In the genomic region with DNA sequence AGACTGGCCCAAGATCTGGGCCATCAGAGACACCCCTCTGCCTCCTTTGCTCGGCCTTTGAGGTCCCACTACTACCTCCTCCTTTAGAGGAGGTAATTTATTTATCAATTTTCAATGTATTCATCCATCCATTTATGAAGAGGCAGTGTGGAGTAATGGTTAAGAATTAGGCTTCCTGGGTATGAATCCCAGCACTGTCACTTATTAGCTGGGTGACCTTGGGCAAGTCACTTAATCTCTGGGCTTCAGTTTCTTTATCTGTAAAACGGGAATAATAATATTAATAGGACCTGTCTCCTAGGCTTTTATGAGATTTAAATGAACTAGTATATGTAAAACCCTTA, we compare ENCODE assay signal across 27 cellular contexts. TPM values are rescaled to one million over a fixed set of nuclear protein-coding genes. Genes with fewer than 3 reads are reported as not detected.
"Had no signal": no experiment of that assay in that cellular context is flagged by ENCODE, and none has a peak within 500 bp of the region (broad histone marks: within the 10 kb centered on the region; RNA-seq: fewer than 3 reads in every experiment).

No MANE protein-coding gene starts in this region.

- H3K9me3 ChIP-seq: prostate gland, testis, vagina had no signal

- DNase-seq: activated CD4-positive, alpha-beta memory T cell treated with anti-CD3 and anti-CD28 coated beads for 36 hours; activated CD4-positive, alpha-beta T cell treated with anti-CD3 and anti-CD28 coated beads for 48 hours; activated CD8-positive, alpha-beta memory T cell treated with anti-CD3 and anti-CD28 coated beads, Interleukin-2, amount 10 ng/mL, durations not matched to agents 7 days and 5 days; activated effector memory CD4-positive, alpha-beta T cell treated with anti-CD3 and anti-CD28 coated beads, Interleukin-2, amount 50 U/mL, for 16 hours; activated naive CD4-positive, alpha-beta T cell treated with anti-CD3 and anti-CD28 coated beads, Interleukin-2, amount 10 ng/mL, durations not matched to agents 7 days and 5 days; activated T-cell treated with anti-CD3 and anti-CD28 coated beads for 4 hours; amygdala; cortex of kidney; immature natural killer cell; kidney glomerular epithelial cell; naive B cell; occipital lobe; stimulated activated CD4-positive, alpha-beta T cell treated with anti-CD3 and anti-CD28 coated beads, Interleukin-2, amount 100 ng/mL, for 48 hours; stimulated activated CD8-positive, alpha-beta memory T cell treated with anti-CD3 and anti-CD28 coated beads, Interleukin-4, amount 100 ng/mL, for 48 hours; stimulated activated naive B cell treated with anti-CD40 and anti-IgM and Interleukin-4, amounts not matched to agents 10 μg/mL and 1 μg/mL and 100 μg/mL, for 72 hours; T-helper 2 cell; testis; trophoblast cell had no signal

- H3K4me3 ChIP-seq: prostate gland, skin epidermis, testis, vagina had no signal

- H3K4me1 ChIP-seq: prostate gland, testis, vagina had no signal

- ATAC-seq: activated CD8-positive, alpha-beta memory T cell treated with anti-CD3 and anti-CD28 coated beads, Interleukin-2, amount 10 ng/mL, durations not matched to agents 7 days and 5 days; stimulated activated naive B cell treated with anti-CD40 and anti-IgM and Interleukin-4, amounts not matched to agents 10 μg/mL and 1 μg/mL and 100 μg/mL, for 72 hours had no signal

- H3K27ac ChIP-seq: prostate gland, skin epidermis, testis, vagina had no signal

- H3K27me3 ChIP-seq: testis, vagina had no signal

- H3K36me3 ChIP-seq: prostate gland, vagina had no signal

RNA-seq across cellular contexts. Expression of a gene that starts 1.7 kb away (rescaled TPM):
- total RNA-seq: activated CD4-positive, alpha-beta memory T cell treated with anti-CD3 and anti-CD28 coated beads for 36 hours; activated CD8-positive, alpha-beta memory T cell treated with anti-CD3 and anti-CD28 coated beads, Interleukin-2, amount 10 ng/mL, durations not matched to agents 7 days and 5 days; cerebellum; epithelial cell of proximal tubule; fibroblast of villous mesenchyme; lower leg skin; mononuclear cell; occipital lobe; prostate gland; vagina had no signal
- polyA plus RNA-seq: immature natural killer cell, neural cell had no signal

RNA-seq across cellular contexts. Expression of a gene that starts 48.1 kb away (rescaled TPM):
- total RNA-seq: activated CD4-positive, alpha-beta memory T cell treated with anti-CD3 and anti-CD28 coated beads for 36 hours; activated CD8-positive, alpha-beta memory T cell treated with anti-CD3 and anti-CD28 coated beads, Interleukin-2, amount 10 ng/mL, durations not matched to agents 7 days and 5 days; cerebellum; fibroblast of villous mesenchyme; occipital lobe had no signal
- polyA plus RNA-seq: neural cell had no signal
